In genomic region chr5:180815241-180816031, GRCh38 we compare ENCODE assay signal across 14 cellular contexts. TPM values are rescaled to one million over a fixed set of nuclear protein-coding genes. Genes with fewer than 3 reads are reported as not detected.
DNase-seq lines count a peak whose midpoint lies in the region; ATAC-seq, FAIRE-seq and TF ChIP-seq lines count a peak whose summit lies in the region.
"Had no signal": no experiment of that assay in that cellular context is flagged by ENCODE, and none has a peak within 500 bp of the region (broad histone marks: within the 10 kb centered on the region; RNA-seq: fewer than 3 reads in every experiment).

No MANE protein-coding gene starts in this region.

- H3K27me3 Mint-ChIP-seq in astrocyte (ENCODE audit: low read depth, unreplicated experiment): no peaks in the 10 kb centered on the region
- H3K27me3 Mint-ChIP-seq in naive thymus-derived CD4-positive, alpha-beta T cell: peaks cover 0 to 15% (median 0%) of the 10 kb centered on the region in 5 donors

- no peak for TF ChIP-seq CTCF in left ventricle myocardium inferior (IDR thresholded peaks at IDR 0.05; ENCODE audit: borderline replicate concordance)
- no peak for TF ChIP-seq CTCF in astrocyte (IDR thresholded peaks at IDR 0.05; ENCODE audit: insufficient read depth, low read depth, low read length)
- TF ChIP-seq CTCF in uterus (IDR thresholded peaks at IDR 0.05): no peak

- POLR2A ChIA-PET in naive thymus-derived CD4-positive, alpha-beta T cell (lab: Charles Lee): interaction anchor here (1.1 to 9.2 kb wide), 8 partner anchors 10 to 46 kb away, joined by 3 to 121 read pairs (median 4); partner anchors contain the start of genes MGAT1 and ZFP62

- intact Hi-C loops in left ventricle myocardium inferior (cut with micrococcal nuclease): no loop called here
- intact Hi-C loops in left ventricle myocardium superior (cut with micrococcal nuclease): no loop called here
- intact Hi-C loops in naive thymus-derived CD4-positive, alpha-beta T cell (cut with micrococcal nuclease): no loop called here
- intact Hi-C loops in uterus (cut with DNase I; ENCODE audit: low total_unique reads): no loop called here

- no peaks in the 10 kb centered on the region for H3K36me3 Mint-ChIP-seq in astrocyte (ENCODE audit: low read depth, unreplicated experiment)
- H3K36me3 Mint-ChIP-seq in naive thymus-derived CD4-positive, alpha-beta T cell: no peaks in the 10 kb centered on the region

- no peak overlapping the region for H3K9ac ChIP-seq in astrocyte (ENCODE audit: low read length)
- H3K9ac ChIP-seq: SK-N-SH had no signal

- H3K27ac ChIP-seq in left ventricle myocardium inferior (replicated peaks): peak overlapping the region; percentile 100
- H3K27ac ChIP-seq in astrocyte (ENCODE audit: low read depth, low read length): no peak overlapping the region
- no peak overlapping the region for H3K27ac ChIP-seq in naive thymus-derived CD4-positive, alpha-beta T cell (ENCODE audit: low read depth, low read length)
- H3K27ac ChIP-seq in uterus: peak overlapping the region; percentile 76 to 81

- H3K36me3 ChIP-seq in left ventricle myocardium inferior (no peaks in the 10 kb centered on the region), astrocyte (ENCODE audit: insufficient read depth, low read length) (no peaks in the 10 kb centered on the region), uterus (no peaks in the 10 kb centered on the region)
- H3K36me3 ChIP-seq in naive thymus-derived CD4-positive, alpha-beta T cell (ENCODE audit: control insufficient read depth in 2 of 3, insufficient read depth in 3 of 3, low read length in 3 of 3): no peaks in the 10 kb centered on the region
- H3K36me3 ChIP-seq: BE2C had no signal

- CTCF ChIA-PET in naive thymus-derived CD4-positive, alpha-beta T cell (lab: Charles Lee): interaction anchor here (0.5 to 1.5 kb wide), 4 partner anchors 15 to 70 kb away, joined by 3 to 6 read pairs (median 3); no protein-coding TSS in a partner anchor

- DNase-seq in left ventricle myocardium inferior (no peak), left ventricle myocardium superior (no peak), astrocyte (ENCODE audit: low read depth) (no peak), uterus (no peak)
- DNase-seq in naive thymus-derived CD4-positive, alpha-beta T cell: no peak
- DNase-seq in activated CD4-positive, alpha-beta T cell treated with anti-CD3 and anti-CD28 coated beads, Interleukin-2, amount 50 U/mL, for 1 hour: no peak
- DNase-seq in activated CD4-positive, alpha-beta T cell treated with anti-CD3 and anti-CD28 coated beads for 48 hours: no peak
- DNase-seq: activated effector memory CD4-positive, alpha-beta T cell treated with anti-CD3 and anti-CD28 coated beads, Interleukin-2, amount 50 U/mL, for 16 hours; BE2C; effector memory CD4-positive, alpha-beta T cell; NCI-H2107; SK-N-SH had no signal

- no peak overlapping the region for H3K4me3 Mint-ChIP-seq in astrocyte (ENCODE audit: unreplicated experiment)
- peak overlapping the region in 5 of 10 donors; percentile 3 to 40 (median 34) for H3K4me3 Mint-ChIP-seq in naive thymus-derived CD4-positive, alpha-beta T cell

- H3K27me3 ChIP-seq in left ventricle myocardium inferior (ENCODE audit: low read depth) (no peaks in the 10 kb centered on the region), astrocyte (ENCODE audit: insufficient read depth, low read length) (no peaks in the 10 kb centered on the region), uterus (no peaks in the 10 kb centered on the region)
- no peaks in the 10 kb centered on the region for H3K27me3 ChIP-seq in naive thymus-derived CD4-positive, alpha-beta T cell (ENCODE audit: control insufficient read depth in 2 of 2, insufficient read depth in 2 of 2, low read length in 2 of 2)
- H3K27me3 ChIP-seq: BE2C had no signal

- H3K79me2 ChIP-seq in astrocyte (ENCODE audit: insufficient read depth, low read length): no peaks in the 10 kb centered on the region

- H3K4me3 ChIP-seq in left ventricle myocardium inferior: peak overlapping the region; percentile 47
- H3K4me3 ChIP-seq in astrocyte (ENCODE audit: insufficient read depth, low read depth, low read length): no peak overlapping the region
- no peak overlapping the region for H3K4me3 ChIP-seq in naive thymus-derived CD4-positive, alpha-beta T cell (ENCODE audit: low read length)
- no peak overlapping the region for H3K4me3 ChIP-seq in uterus

- no peaks in the 10 kb centered on the region for H3K9me3 Mint-ChIP-seq in astrocyte (ENCODE audit: unreplicated experiment)
- peaks cover 0 to 2% (median 0%) of the 10 kb centered on the region in 11 donors for H3K9me3 Mint-ChIP-seq in naive thymus-derived CD4-positive, alpha-beta T cell

- FAIRE-seq in astrocyte (lab: Jason Lieb, UNC): no peak
- FAIRE-seq: islet of Langerhans had no signal

- H3K4me1 ChIP-seq in left ventricle myocardium inferior: peaks cover 80% of the 10 kb centered on the region
- H3K4me1 ChIP-seq in astrocyte (ENCODE audit: insufficient read depth, low read length): peaks cover 24% of the 10 kb centered on the region
- H3K4me1 ChIP-seq in naive thymus-derived CD4-positive, alpha-beta T cell (ENCODE audit: control insufficient read depth in 2 of 2, insufficient read depth in 2 of 2, low read length in 2 of 2): peaks cover 18 to 26% of the 10 kb centered on the region in 2 donors
- H3K4me1 ChIP-seq in uterus: peaks cover 3 to 10% of the 10 kb centered on the region in 2 donors
- H3K4me1 ChIP-seq: BE2C had no signal

- H4K20me1 ChIP-seq in astrocyte (ENCODE audit: insufficient read depth, low read length): no peaks in the 10 kb centered on the region

- H2AFZ ChIP-seq in astrocyte (ENCODE audit: low read depth, low read length): peak overlapping the region; percentile 35

- TF ChIP-seq POLR2A in uterus (IDR thresholded peaks at IDR 0.05): no peak

- ATAC-seq in left ventricle myocardium superior (no peak), HG03039 (IDR thresholded peaks at IDR 0.05; ENCODE audit: unreplicated experiment) (no peak)
- ATAC-seq in naive thymus-derived CD4-positive, alpha-beta T cell: peak; percentile 40

- H3K27ac Mint-ChIP-seq in astrocyte (ENCODE audit: unreplicated experiment): no peak overlapping the region
- peak overlapping the region in 5 of 9 donors; percentile 64 to 94 (median 77) for H3K27ac Mint-ChIP-seq in naive thymus-derived CD4-positive, alpha-beta T cell

- H3K9me3 ChIP-seq in left ventricle myocardium inferior (replicated peaks): no peaks in the 10 kb centered on the region
- no peaks in the 10 kb centered on the region for H3K9me3 ChIP-seq in astrocyte (ENCODE audit: insufficient read depth, low read depth, low read length)
- no peaks in the 10 kb centered on the region for H3K9me3 ChIP-seq in naive thymus-derived CD4-positive, alpha-beta T cell (ENCODE audit: control insufficient read depth in 2 of 3, low read length in 3 of 3)
- no peaks in the 10 kb centered on the region for H3K9me3 ChIP-seq in uterus
- H3K9me3 ChIP-seq: BE2C, SK-N-SH had no signal

- no peak overlapping the region for H3K4me2 ChIP-seq in astrocyte (ENCODE audit: low read length)
- H3K4me2 ChIP-seq: SK-N-SH had no signal

- H3K4me1 Mint-ChIP-seq in astrocyte (ENCODE audit: low read depth, unreplicated experiment): peaks cover 17% of the 10 kb centered on the region
- peaks cover 31 to 71% (median 63%) of the 10 kb centered on the region in 7 donors for H3K4me1 Mint-ChIP-seq in naive thymus-derived CD4-positive, alpha-beta T cell

RNA-seq across cellular contexts. Expression of gene MGAT1, which starts 12.8 kb away (rescaled TPM):
- total RNA-seq in left ventricle myocardium inferior (60.4 TPM), left ventricle myocardium superior (67.0 TPM), astrocyte (116 and 120 TPM in 2 replicates), uterus (100 to 1,000 TPM in 2 of 4 donors, 10 to 100 TPM in 2; 67.6 to 136 (median 99.5) TPM)
- total RNA-seq in naive thymus-derived CD4-positive, alpha-beta T cell: 100 to 1,000 TPM; 101 to 206 (median 196) TPM
- polyA plus RNA-seq in naive thymus-derived CD4-positive, alpha-beta T cell: 100 to 1,000 TPM in 1 of 2 donors, 10 to 100 TPM in 1; 98.6 to 178 TPM

RNA-seq across cellular contexts. Expression of gene ZFP62, which starts 45.6 kb away (rescaled TPM):
- 15.9 TPM for total RNA-seq in left ventricle myocardium inferior
- total RNA-seq in left ventricle myocardium superior: 15.2 TPM
- total RNA-seq in astrocyte: 14.5 and 15.0 TPM in 2 replicates
- 10 to 100 TPM; 25.9 to 80.4 (median 36.4) TPM for total RNA-seq in naive thymus-derived CD4-positive, alpha-beta T cell
- 10 to 100 TPM; 24.9 to 28.6 TPM for polyA plus RNA-seq in naive thymus-derived CD4-positive, alpha-beta T cell
- total RNA-seq in uterus: 10 to 100 TPM in 3 of 4 donors, 1 to 10 TPM in 1; 8.5 to 43.6 (median 34.6) TPM

Comparison
In these comparisons a context has a peak if more than half of its experiments do, and no peak if none do; other contexts are left out.
1. H3K27ac ChIP-seq: peak in left ventricle myocardium inferior (single experiment) and uterus (2 of 2); none in astrocyte (single experiment) and naive thymus-derived CD4-positive, alpha-beta T cell (single experiment).